Comparison of ENCODE assay signal across 9 cellular contexts in genomic region chr17:77098884-77099545, GRCh38. TPM values are rescaled to one million over a fixed set of nuclear protein-coding genes. Genes with fewer than 3 reads are reported as not detected.
DNase-seq lines count a peak whose midpoint lies in the region; ATAC-seq, FAIRE-seq and TF ChIP-seq lines count a peak whose summit lies in the region.
"Had no signal": no experiment of that assay in that cellular context is flagged by ENCODE, and none has a peak within 500 bp of the region (broad histone marks: within the 10 kb centered on the region; RNA-seq: fewer than 3 reads in every experiment).

No MANE protein-coding gene starts in this region.

- no peak overlapping the region for H3K4me3 ChIP-seq in GM12878
- H3K4me3 ChIP-seq: BLaER1 had no signal

- H3K4me3 Mint-ChIP-seq in immature natural killer cell = no peak overlapping the region

- peaks cover 12% of the 10 kb centered on the region for H3K4me1 ChIP-seq in GM12878 (ENCODE audit: control insufficient read depth, insufficient read depth, low read length)

- H3K79me2 ChIP-seq in GM12878 (ENCODE audit: control insufficient read depth, insufficient read depth, low read length) = no peaks in the 10 kb centered on the region

- RAD21 ChIA-PET in GM12878 (lab: Charles Lee; ENCODE audit: unreplicated experiment) = interaction anchor here (0.9 to 2.0 kb wide), 6 partner anchors 8 to 143 kb away, joined by 3 to 12 read pairs (median 6); partner anchors contain the start of gene SEC14L1

- no peak overlapping the region for H3K27ac ChIP-seq in GM12878 (ENCODE audit: control insufficient read depth, insufficient read depth)
- H3K27ac ChIP-seq in temporal lobe (ENCODE audit: low read depth, low read length) = peak overlapping the region; percentile 99
- H3K27ac ChIP-seq: BLaER1 had no signal

- POLR2A ChIA-PET in GM12878 (lab: Charles Lee) = interaction anchor here (0.6 to 1.4 kb wide), 2 partner anchors 11 to 140 kb away, joined by 3 to 5 read pairs; no protein-coding TSS in a partner anchor

- peak overlapping the region in 5 of 6 donors; percentile 49 to 86 (median 70) for H3K27ac Mint-ChIP-seq in immature natural killer cell

- no peak overlapping the region for H3K9ac ChIP-seq in GM12878 (ENCODE audit: control insufficient read depth, insufficient read depth, low read length)
- H3K9ac ChIP-seq: BLaER1 had no signal

- H3K4me1 Mint-ChIP-seq in immature natural killer cell = peaks cover 0 to 11% of the 10 kb centered on the region in 2 donors

- H3K4me2 ChIP-seq in GM12878 (ENCODE audit: control insufficient read depth, insufficient read depth) = no peak overlapping the region
- H3K4me2 ChIP-seq: BLaER1 had no signal

- TF ChIP-seq CTCF in GM12878 (IDR thresholded peaks at IDR 0.05 in 2 of 3, conservative IDR thresholded peaks at IDR 0.05 in 1 of 3; ENCODE audit: control insufficient read depth in 2 of 3, extremely low read depth in 1 of 3, insufficient read depth in 1 of 3, low read depth in 3 of 3, low read length in 3 of 3) (no peak), GM13976 (IDR thresholded peaks at IDR 0.05; ENCODE audit: borderline replicate concordance, control extremely low read depth, extremely low read depth, insufficient read depth, missing control alignments) (no peak)

- CTCF ChIA-PET in GM12878 (lab: Yijun Ruan, JAX) = interaction anchor here (0.6 to 1.4 kb wide), 4 partner anchors 11 to 149 kb away, joined by 3 to 4 read pairs (median 3); no protein-coding TSS in a partner anchor

- peaks cover 10 to 14% of the 10 kb centered on the region in 2 experiments for H3K36me3 ChIP-seq in GM12878 (ENCODE audit: control insufficient read depth in 2 of 2, insufficient read depth in 2 of 2, low read length in 1 of 2)

- H3K27me3 ChIP-seq in GM12878 (replicated peaks in 1 of 2; ENCODE audit: control insufficient read depth in 2 of 2, insufficient read depth in 2 of 2, low read length in 1 of 2) = no peaks in the 10 kb centered on the region
- H3K27me3 ChIP-seq: BLaER1 had no signal

- no peak for DNase-seq in activated CD4-positive, CD25-positive, alpha-beta regulatory T cell treated with anti-CD3 and anti-CD28 coated beads, Interleukin-2, amount 50 U/mL, for 72 hours
- DNase-seq in GM12878 (ENCODE audit: low read depth, low spot score) (no peak), immature natural killer cell (no peak), GM13976 (ENCODE audit: low spot score) (no peak), SHP77 (lab: John Stamatoyannopoulos, UW) (no peak)

- no peak for FAIRE-seq in GM12878 (lab: Jason Lieb, UNC)

- H3K36me3 Mint-ChIP-seq in immature natural killer cell = peaks cover 13 to 17% (median 13%) of the 10 kb centered on the region in 3 donors

- no TSS peak for BruUV-seq in GM12878 (replicated peaks; lab: Mats Ljungman, UMichigan)

- in situ Hi-C loops in GM12878 (cut with MboI) (no loop called here), GM13976 (cut with MboI; ENCODE audit: low sequenced_read_pairs, unreplicated experiment) (loop anchor here (5.0 kb wide), 1 partner anchor 148 kb away; no protein-coding TSS in a partner anchor)

- TF ChIP-seq RAD21 in GM12878 (IDR thresholded peaks at IDR 0.05; ENCODE audit: insufficient read depth, low read depth, low read length) = no peak

- no peaks in the 10 kb centered on the region for H3K9me3 ChIP-seq in GM12878 (replicated peaks; ENCODE audit: control insufficient read depth, insufficient read depth, low read length)
- H3K9me3 ChIP-seq: BLaER1 had no signal

- no peak for TF ChIP-seq EP300 in GM12878 (IDR thresholded peaks at IDR 0.05; ENCODE audit: borderline replicate concordance in 1 of 2, control insufficient read depth in 1 of 2, low read depth in 2 of 2, low read length in 2 of 2)

- 79% methylated on average over 9 of the region's 9 CpGs for WGBS in GM12878 (ENCODE audit: insufficient coverage, insufficient replicate concordance, low lambda C conversion rate, missing lambda C conversion rate)

- no peaks in the 10 kb centered on the region for H3K9me3 Mint-ChIP-seq in immature natural killer cell

- TF ChIP-seq POLR2A in GM12878 (IDR thresholded peaks at IDR 0.05; ENCODE audit: low read depth, low read length) = no peak

- H4K20me1 ChIP-seq in GM12878 (ENCODE audit: control insufficient read depth, insufficient read depth) = no peaks in the 10 kb centered on the region

- H2AFZ ChIP-seq in GM12878 (ENCODE audit: control insufficient read depth, low read depth, low read length) = no peak overlapping the region

- SMC1A ChIA-PET in GM12878 (lab: Charles Lee; ENCODE audit: uncharacterized antibody, unreplicated experiment) = interaction anchor here (1.2 to 2.0 kb wide), 3 partner anchors 8 to 12 kb away, joined by 5 to 10 read pairs (median 5); no protein-coding TSS in a partner anchor

- no peaks in the 10 kb centered on the region for H3K27me3 Mint-ChIP-seq in immature natural killer cell (ENCODE audit: low read depth in 3 of 3)

- intact Hi-C loops in GM12878 (cut with micrococcal nuclease; ENCODE audit: unreplicated experiment) = loop anchor here (5.0 kb wide), 1 partner anchor 88 kb away; no protein-coding TSS in a partner anchor

- ATAC-seq in activated CD4-positive, CD25-positive, alpha-beta regulatory T cell treated with anti-CD3 and anti-CD28 coated beads, Interleukin-2, amount 50 U/mL, for 24 hours = peak; percentile 75 to 87
- ATAC-seq in GM12878 = no peak
- no peak for ATAC-seq in HG03196 (IDR thresholded peaks at IDR 0.05; ENCODE audit: unreplicated experiment)

TF ChIP-seq in GM12878, 131 proteins besides CTCF, POLR2A, EP300 and RAD21 (continues in another document):
- TF ChIP-seq RAD51 (IDR thresholded peaks at IDR 0.05) = peak; percentile 77
- no peak for TF ChIP-seq IKZF2 (IDR thresholded peaks at IDR 0.05)
- no peak for TF ChIP-seq PAX5 (IDR thresholded peaks at IDR 0.05; ENCODE audit: borderline replicate concordance, low read depth, low read length)
- 0 out of 2 replicates have a peak, but pooled peaks have one; percentile 10 for TF ChIP-seq PKNOX1 (IDR thresholded peaks at IDR 0.05)
- TF ChIP-seq ZNF687 (IDR thresholded peaks at IDR 0.05) = 0 out of 2 replicates have a peak, but pooled peaks have one; percentile 32

RNA-seq across cellular contexts. Expression of gene SEC14L1, which starts 41.8 kb away (rescaled TPM):
- total RNA-seq in GM12878 (2013; cell fraction: nucleolus; rRNA removed) = 161 and 179 TPM in 2 replicates
- 28.2 and 32.4 TPM in 2 replicates for total RNA-seq in GM12878 (2014; rRNA removed)
- 18.2 and 19.0 TPM in 2 replicates for total RNA-seq in GM12878 (2014; rRNA removed; fragmentation: Illumina TruSeq; extraction: Trizol)
- total RNA-seq in GM12878 (2021) = 58.1 and 66.1 TPM in 2 replicates
- polyA plus RNA-seq in GM12878 (2011; ENCODE audit: low read depth) = 26.5 TPM
- polyA plus RNA-seq in GM12878 (2011; rRNA removed) = 28.8 and 33.3 TPM in 2 replicates
- polyA plus RNA-seq in GM12878 (2011; cell fraction: cytosol; rRNA removed) = 26.4 and 30.9 TPM in 2 replicates
- 38.5 and 42.8 TPM in 2 replicates for polyA plus RNA-seq in GM12878 (2011; cell fraction: nucleus; rRNA removed)
- 46.1 and 55.7 TPM in 2 replicates for polyA plus RNA-seq in GM12878 (2012)
- 35.8 and 41.5 TPM in 2 replicates for polyA plus RNA-seq in GM12878 (2014; fragmentation: Illumina TruSeq; extraction: Trizol)
- polyA plus RNA-seq in GM12878 (2014; fragmentation: Nextera tagmentation; extraction: Ambion mirVana) = 10 to 100 TPM in 1 of 2 experiments, 1 to 10 TPM in 1; 6.3 to 10.2 TPM
- 32.5 and 34.6 TPM in 2 replicates for polyA plus RNA-seq in GM12878 (2014; rRNA removed)
- polyA plus RNA-seq in GM12878 (2016; fragmentation: Nextera tagmentation; extraction: Ambion mirVana) = 10 to 100 TPM; 48.5 to 52.3 TPM
- 26.8 and 36.9 TPM in 2 replicates for polyA minus RNA-seq in GM12878 (2011; rRNA and poly(A)+ RNA removed)
- 18.6 and 19.0 TPM in 2 replicates for polyA minus RNA-seq in GM12878 (2011; cell fraction: cytosol; rRNA and poly(A)+ RNA removed)
- polyA minus RNA-seq in GM12878 (2011; cell fraction: nucleus; rRNA and poly(A)+ RNA removed) = 17.2 and 32.2 TPM in 2 replicates
- 10 to 100 TPM; 14.8 to 25.6 (median 19.4) TPM for polyA plus RNA-seq in immature natural killer cell
- total RNA-seq in temporal lobe = 80.4 TPM

Comparison
In these comparisons a context has a peak if more than half of its experiments do, and no peak if none do; other contexts are left out.
1. ATAC-seq: peak in activated CD4-positive, CD25-positive, alpha-beta regulatory T cell treated with anti-CD3 and anti-CD28 coated beads, Interleukin-2, amount 50 U/mL, for 24 hours (2 of 2); none in GM12878 (single experiment) and HG03196 (single experiment).